9 cellular contexts compared by ENCODE assay signal in the genomic region with DNA sequence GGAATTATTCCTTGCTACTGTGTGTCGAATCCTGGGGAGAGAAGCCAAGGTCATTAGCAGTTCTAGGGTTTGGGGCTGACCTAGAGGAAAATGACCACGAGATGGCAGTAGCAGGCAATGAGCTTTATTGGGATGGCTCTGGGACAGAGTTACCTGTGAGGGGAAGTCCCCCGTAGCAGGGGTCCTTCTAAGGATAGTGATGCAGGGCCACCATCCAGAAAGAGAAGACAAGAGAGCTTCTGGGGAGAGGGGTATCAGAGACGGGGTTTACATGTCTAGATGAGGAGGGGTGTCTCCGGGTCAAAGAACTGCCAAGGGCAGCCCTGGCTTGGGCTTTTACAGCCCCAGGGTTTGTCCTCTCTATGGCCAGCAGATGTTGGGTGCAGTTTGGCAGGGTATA. TPM values are rescaled to one million over a fixed set of nuclear protein-coding genes. Genes with fewer than 3 reads are reported as not detected.
DNase-seq lines count a peak whose midpoint lies in the region; ATAC-seq, FAIRE-seq and TF ChIP-seq lines count a peak whose summit lies in the region.
"Had no signal": no experiment of that assay in that cellular context is flagged by ENCODE, and none has a peak within 500 bp of the region (broad histone marks: within the 10 kb centered on the region; RNA-seq: fewer than 3 reads in every experiment).

No MANE protein-coding gene starts in this region.

- TF ChIP-seq CTCF in H1 (IDR thresholded peaks at IDR 0.05; ENCODE audit: control extremely low read depth in 1 of 3, insufficient read depth in 1 of 3, low read depth in 1 of 3, low read length in 3 of 3) (peak; percentile 56 to 93 (median 90)), tibial nerve (IDR thresholded peaks at IDR 0.05) (peak; percentile 59 to 66 (median 63))

- no peak for TF ChIP-seq POLR2A in H1 (IDR thresholded peaks at IDR 0.05; ENCODE audit: control extremely low read depth in 1 of 2, low read depth in 2 of 2, low read length in 2 of 2)
- no peak for TF ChIP-seq POLR2A in tibial nerve (IDR thresholded peaks at IDR 0.05)

- no peak overlapping the region for H3K4me3 ChIP-seq in H1 (ENCODE audit: extremely low read depth in 1 of 4, insufficient read depth in 2 of 4, low read depth in 3 of 4, low read length in 4 of 4)
- H3K4me3 ChIP-seq in tibial nerve: no peak overlapping the region

- no peak overlapping the region for H3K56ac ChIP-seq in H1 (replicated peaks; ENCODE audit: insufficient read length, low read depth, low read length)

- CTCF ChIA-PET in H1 (lab: Charles Lee; ENCODE audit: partially characterized antibody): interaction anchor here (0.6 to 7.4 kb wide), 55 partner anchors 8 to 705 kb away, joined by 3 to 170 read pairs (median 4); a partner anchor contains a TSS

- no peak overlapping the region for H3K4me2 ChIP-seq in H1 (ENCODE audit: insufficient read depth in 1 of 2, low read depth in 2 of 2, low read length in 2 of 2)

- no peaks in the 10 kb centered on the region for H3K79me2 ChIP-seq in H1 (ENCODE audit: control insufficient read depth in 1 of 2, insufficient read depth in 2 of 2, low read length in 2 of 2)

- FAIRE-seq in H1 (lab: Jason Lieb, UNC): peak; percentile 90
- FAIRE-seq: G401.6 had no signal

- no peak overlapping the region for H3K4ac ChIP-seq in H1 (replicated peaks; ENCODE audit: insufficient read length, low read depth, low read length)

- H3K4me1 ChIP-seq in H1 (replicated peaks in 1 of 4; ENCODE audit: control insufficient read depth in 3 of 4, insufficient read depth in 4 of 4, low read length in 3 of 4): peaks cover 2 to 8% (median 6%) of the 10 kb centered on the region in 4 experiments; a peak in 4 of 7 replicates
- H3K4me1 ChIP-seq in tibial nerve: peaks cover 0 to 11% (median 2%) of the 10 kb centered on the region in 4 donors

- no peak overlapping the region for H3K14ac ChIP-seq in H1 (ENCODE audit: insufficient read length)

- H3K36me3 Mint-ChIP-seq in memory B cell: no peaks in the 10 kb centered on the region

- no peak overlapping the region for H3K9ac ChIP-seq in H1 (replicated peaks in 1 of 4; ENCODE audit: extremely low read depth in 1 of 4, low read depth in 3 of 4, low read length in 3 of 4)

- no peaks in the 10 kb centered on the region for H3K79me1 ChIP-seq in H1 (ENCODE audit: low read depth, low read length)

- ATAC-seq in memory B cell (ENCODE audit: low read depth) (peak; percentile 68), HG02642 (IDR thresholded peaks at IDR 0.05; ENCODE audit: poor library complexity, unreplicated experiment) (no peak)

- TF ChIP-seq RAD21 in H1 (IDR thresholded peaks at IDR 0.05 in 1 of 2, conservative IDR thresholded peaks at IDR 0.05 in 1 of 2; ENCODE audit: low read depth in 2 of 2, low read length in 2 of 2): peak; percentile 94 to 95

- peaks cover 16% of the 10 kb centered on the region for H3K4me1 Mint-ChIP-seq in memory B cell

- 0 out of 2 replicates have a peak overlapping the region, but pooled peaks have one; percentile 9 for H2BK12ac ChIP-seq in H1 (ENCODE audit: low read depth, low read length)

- no peaks in the 10 kb centered on the region for H4K20me1 ChIP-seq in H1 (replicated peaks in 1 of 2; ENCODE audit: control insufficient read depth in 1 of 2, insufficient read depth in 2 of 2, low read length in 2 of 2)

- 33% methylated on average over 5 of the region's 5 CpGs; no CpG with 5 or more reads in 1 of the 2 experiments for WGBS in H1 (ENCODE audit: extremely low coverage in 1 of 2, insufficient coverage in 1 of 2, insufficient read length in 1 of 2, insufficient replicate concordance in 2 of 2, low coverage in 1 of 2, low lambda C conversion rate in 2 of 2, missing lambda C conversion rate in 1 of 2), 2 experiments
- WGBS in tibial nerve, 2 donors: 22 to 28% methylated on average over 5 of the region's 5 CpGs

- POLR2A ChIA-PET in H1 (lab: Charles Lee; ENCODE audit: partially characterized antibody): interaction anchor here (1.0 to 1.8 kb wide), 10 partner anchors 10 to 160 kb away, joined by 3 to 5 read pairs (median 4); no protein-coding TSS in a partner anchor

- H3K27ac ChIP-seq in H1 (ENCODE audit: low read depth, low read length) (no peak overlapping the region), tibial nerve (no peak overlapping the region)

- H2BK20ac ChIP-seq in H1 (ENCODE audit: low read length): no peak overlapping the region

- no peak overlapping the region for H4K8ac ChIP-seq in H1 (ENCODE audit: extremely low read depth, insufficient read depth, low read length)

- H2BK120ac ChIP-seq in H1 (replicated peaks; ENCODE audit: low read depth, low read length): no peak overlapping the region

- H3K9me3 ChIP-seq in H1 (ENCODE audit: insufficient read depth in 2 of 2, low read depth in 1 of 2, low read length in 1 of 2) (no peaks in the 10 kb centered on the region), tibial nerve (no peaks in the 10 kb centered on the region)

- H4K91ac ChIP-seq in H1 (replicated peaks; ENCODE audit: insufficient read length, low read length): no peak overlapping the region

- no peaks in the 10 kb centered on the region; the same call in 1 of the 2 replicates for H3K23me2 ChIP-seq in H1 (ENCODE audit: low read depth, low read length)

- H3K27me3 Mint-ChIP-seq in memory B cell: no peaks in the 10 kb centered on the region

- no peak overlapping the region for H3K27ac Mint-ChIP-seq in memory B cell

- no peak overlapping the region for H3K23ac ChIP-seq in H1 (ENCODE audit: insufficient read length)

- H2BK5ac ChIP-seq in H1 (ENCODE audit: low read depth, low read length): no peak overlapping the region

- no peak overlapping the region for H4K5ac ChIP-seq in H1 (ENCODE audit: insufficient read length, low read depth, low read length)

- TF ChIP-seq EP300 in H1 (IDR thresholded peaks at IDR 0.05; ENCODE audit: borderline replicate concordance in 1 of 2, low read depth in 2 of 2, low read length in 2 of 2): no peak
- no peak for TF ChIP-seq EP300 in tibial nerve (IDR thresholded peaks at IDR 0.05)

- H3K18ac ChIP-seq in H1 (ENCODE audit: extremely low read depth, low read length): no peak overlapping the region

- H2AK5ac ChIP-seq in H1 (ENCODE audit: low read depth, low read length): no peak overlapping the region

- H3K27me3 ChIP-seq in H1 (replicated peaks in 1 of 4; ENCODE audit: control insufficient read depth in 3 of 4, extremely low read depth in 1 of 4, insufficient read depth in 3 of 4, low read length in 3 of 4): no peaks in the 10 kb centered on the region; a peak in 1 of 7 replicates
- no peaks in the 10 kb centered on the region for H3K27me3 ChIP-seq in tibial nerve

- H3K9me3 Mint-ChIP-seq in memory B cell: no peaks in the 10 kb centered on the region

- H2AFZ ChIP-seq in H1 (ENCODE audit: low read length): no peak overlapping the region

- no peak overlapping the region for H2BK15ac ChIP-seq in H1 (ENCODE audit: low read length)

- DNase-seq in activated CD8-positive, alpha-beta memory T cell treated with anti-CD3 and anti-CD28 coated beads for 24 hours: peak; percentile 75
- DNase-seq in activated CD8-positive, alpha-beta memory T cell treated with anti-CD3 and anti-CD28 coated beads, Interleukin-2, amount 50 U/mL, for 48 hours: no peak
- DNase-seq in NCI-H146 (lab: John Stamatoyannopoulos, UW) (peak; percentile 71), UCSD-AML1 (lab: John Stamatoyannopoulos, UW; ENCODE audit: unreplicated experiment) (peak; percentile 28), H1 (ENCODE audit: low read depth in 1 of 2, low spot score in 2 of 2) (peak in 1 of 2 experiments; percentile 85), memory B cell (ENCODE audit: low spot score in 2 of 2) (peak; percentile 38 to 50), tibial nerve (ENCODE audit: low spot score in 2 of 2) (peak in 1 of 2 donors; percentile 63)

- H3K36me3 ChIP-seq in H1 (ENCODE audit: control insufficient read depth in 2 of 4, insufficient read depth in 4 of 4, low read length in 3 of 4): no peaks in the 10 kb centered on the region
- H3K36me3 ChIP-seq in tibial nerve: no peaks in the 10 kb centered on the region

- no peak overlapping the region for H3K4me3 Mint-ChIP-seq in memory B cell

RNA-seq across cellular contexts. Expression of a gene that starts 6.4 kb away (rescaled TPM):
- not detected in 2 replicates for total RNA-seq in H1 (2021; fragmentation: NEBNext Ultra II Directional; extraction: Animal tissue kit (Norgen Biotek cat#: 25700))
- polyA plus RNA-seq in H1 (2011; rRNA removed): 0.18 and 0.30 TPM in 2 replicates
- polyA plus RNA-seq in H1 (2011; cell fraction: cytosol; rRNA removed): 0.16 TPM
- 0.04 TPM for polyA plus RNA-seq in H1 (2011; cell fraction: nucleus; rRNA removed)
- polyA plus RNA-seq in H1 (2012, experiment 1 of 2): 0.11 to 0.15 TPM in 2 of 4 replicates, not detected in the others
- not detected for polyA plus RNA-seq in H1 (2012, experiment 2 of 2)
- polyA plus RNA-seq in H1 (2013, experiment 1 of 2): 0.02 TPM
- 0.07 TPM for polyA plus RNA-seq in H1 (2013, experiment 2 of 2)
- polyA minus RNA-seq in H1 (2011; rRNA and poly(A)+ RNA removed): 0.09 TPM in 1 of 2 replicates, not detected in the other
- not detected for polyA minus RNA-seq in H1 (2011; cell fraction: cytosol; rRNA and poly(A)+ RNA removed)
- polyA minus RNA-seq in H1 (2011; cell fraction: nucleus; rRNA and poly(A)+ RNA removed): 0.90 TPM
- total RNA-seq in tibial nerve: not detected

RNA-seq across cellular contexts. Expression of a gene that starts 11.6 kb away (rescaled TPM):
- total RNA-seq in H1 (2021; fragmentation: NEBNext Ultra II Directional; extraction: Animal tissue kit (Norgen Biotek cat#: 25700)): 151 and 153 TPM in 2 replicates
- polyA plus RNA-seq in H1 (2011; rRNA removed): 46.8 and 79.9 TPM in 2 replicates
- 58.4 TPM for polyA plus RNA-seq in H1 (2011; cell fraction: cytosol; rRNA removed)
- 266 TPM for polyA plus RNA-seq in H1 (2011; cell fraction: nucleus; rRNA removed)
- 98.7 to 125 TPM (median 120 TPM) in 4 replicates for polyA plus RNA-seq in H1 (2012, experiment 1 of 2)
- 114 TPM for polyA plus RNA-seq in H1 (2012, experiment 2 of 2)
- 74.0 TPM for polyA plus RNA-seq in H1 (2013, experiment 1 of 2)
- polyA plus RNA-seq in H1 (2013, experiment 2 of 2): 63.6 TPM
- 87.5 and 109 TPM in 2 replicates for polyA minus RNA-seq in H1 (2011; rRNA and poly(A)+ RNA removed)
- polyA minus RNA-seq in H1 (2011; cell fraction: cytosol; rRNA and poly(A)+ RNA removed): 88.4 TPM
- polyA minus RNA-seq in H1 (2011; cell fraction: nucleus; rRNA and poly(A)+ RNA removed): 116 TPM
- total RNA-seq in tibial nerve: 100 to 1,000 TPM in 1 of 4 donors, 10 to 100 TPM in 3; 53.8 to 119 (median 54.4) TPM

RNA-seq across cellular contexts. Expression of a gene that starts 17.5 kb away (rescaled TPM):
- 3.7 and 4.5 TPM in 2 replicates for total RNA-seq in H1 (2021; fragmentation: NEBNext Ultra II Directional; extraction: Animal tissue kit (Norgen Biotek cat#: 25700))
- 3.6 and 4.6 TPM in 2 replicates for polyA plus RNA-seq in H1 (2011; rRNA removed)
- polyA plus RNA-seq in H1 (2011; cell fraction: cytosol; rRNA removed): 3.4 TPM
- 4.5 TPM for polyA plus RNA-seq in H1 (2011; cell fraction: nucleus; rRNA removed)
- polyA plus RNA-seq in H1 (2012, experiment 1 of 2): 3.3 to 6.3 TPM (median 4.1 TPM) in 4 replicates
- polyA plus RNA-seq in H1 (2012, experiment 2 of 2): 4.5 TPM
- polyA plus RNA-seq in H1 (2013, experiment 1 of 2): 2.9 TPM
- polyA plus RNA-seq in H1 (2013, experiment 2 of 2): 2.2 TPM
- 3.0 and 3.1 TPM in 2 replicates for polyA minus RNA-seq in H1 (2011; rRNA and poly(A)+ RNA removed)
- polyA minus RNA-seq in H1 (2011; cell fraction: cytosol; rRNA and poly(A)+ RNA removed): 4.0 TPM
- 2.3 TPM for polyA minus RNA-seq in H1 (2011; cell fraction: nucleus; rRNA and poly(A)+ RNA removed)
- total RNA-seq in tibial nerve: 1 to 10 TPM; 1.5 to 8.2 (median 4.4) TPM
